In genomic region chr4:87117051-87117729, GRCh38 we compare ENCODE assay signal across 11 cellular contexts.
A peak's percentile ranks its signal among the peaks of the same experiment; 100 is the strongest.
DNase-seq lines count a peak whose midpoint lies in the region; ATAC-seq and TF ChIP-seq lines count a peak whose summit lies in the region.
"Had no signal": no experiment of that assay in that cellular context is flagged by ENCODE, and none has a peak within 500 bp of the region (broad histone marks: within the 10 kb centered on the region; RNA-seq: fewer than 3 reads in every experiment).

No MANE protein-coding gene starts in this region.

- H3K4me3 Mint-ChIP-seq in osteocyte (ENCODE audit: unreplicated experiment): no peak overlapping the region
- H3K4me3 Mint-ChIP-seq: activated CD8-positive, alpha-beta memory T cell treated with anti-CD3 and anti-CD28 coated beads, Interleukin-2, amount 10 ng/mL, durations not matched to agents 7 days and 5 days; activated naive CD8-positive, alpha-beta T cell treated with anti-CD3 and anti-CD28 coated beads for 36 hours had no signal

- peak overlapping the region; percentile 69 for H3K27ac Mint-ChIP-seq in osteocyte (ENCODE audit: unreplicated experiment)
- H3K27ac Mint-ChIP-seq: activated CD8-positive, alpha-beta memory T cell treated with anti-CD3 and anti-CD28 coated beads, Interleukin-2, amount 10 ng/mL, durations not matched to agents 7 days and 5 days; activated naive CD8-positive, alpha-beta T cell treated with anti-CD3 and anti-CD28 coated beads for 36 hours had no signal

- WGBS in heart left ventricle, 4 donors: 54 to 66% (median 62%) methylated on average over 8 of the region's 8 CpGs
- 61% methylated on average over 8 of the region's 8 CpGs for WGBS in right cardiac atrium

- no peak for DNase-seq in heart left ventricle
- no peak for DNase-seq in Right ventricle myocardium inferior (ENCODE audit: missing footprints)
- no peak for DNase-seq in right cardiac atrium
- no peak for DNase-seq in osteocyte (ENCODE audit: extremely low spot score, unreplicated experiment)
- no peak for DNase-seq in NCI-H510A (lab: John Stamatoyannopoulos, UW)
- DNase-seq in SHP77 (lab: John Stamatoyannopoulos, UW): no peak
- no peak for DNase-seq in T1000 (lab: John Stamatoyannopoulos, UW)
- DNase-seq: activated CD8-positive, alpha-beta memory T cell treated with anti-CD3 and anti-CD28 coated beads, Interleukin-2, amount 10 ng/mL, durations not matched to agents 7 days and 5 days; activated naive CD8-positive, alpha-beta T cell treated with anti-CD3 and anti-CD28 coated beads for 36 hours had no signal

- no peaks in the 10 kb centered on the region for H3K9me3 ChIP-seq in heart left ventricle
- H3K9me3 ChIP-seq in right cardiac atrium (ENCODE audit: control insufficient read depth, low read length): no peaks in the 10 kb centered on the region
- H3K9me3 ChIP-seq: A549 had no signal

- H3K9me3 Mint-ChIP-seq in osteocyte (ENCODE audit: unreplicated experiment): no peaks in the 10 kb centered on the region
- H3K9me3 Mint-ChIP-seq: activated naive CD8-positive, alpha-beta T cell treated with anti-CD3 and anti-CD28 coated beads for 36 hours had no signal

- H3K36me3 ChIP-seq in heart left ventricle: peaks cover 0 to 89% (median 63%) of the 10 kb centered on the region in 9 donors

- intact Hi-C loops in heart left ventricle (cut with DNase I): no loop called here
- intact Hi-C loops in Right ventricle myocardium inferior (cut with DNase I): no loop called here
- intact Hi-C loops in right cardiac atrium (cut with DNase I): no loop called here

- TF ChIP-seq POLR2A in heart left ventricle (IDR thresholded peaks at IDR 0.05): no peak

- TF ChIP-seq CTCF in heart left ventricle (IDR thresholded peaks at IDR 0.05) (no peak), osteocyte (IDR thresholded peaks at IDR 0.05) (no peak)

- peak in 1 of 4 donors; percentile 2 for ATAC-seq in heart left ventricle
- ATAC-seq in Right ventricle myocardium inferior: no peak
- ATAC-seq in right cardiac atrium: no peak
- no peak for ATAC-seq in HG02571 (IDR thresholded peaks at IDR 0.05; ENCODE audit: unreplicated experiment)
- ATAC-seq: A549; activated CD8-positive, alpha-beta memory T cell treated with anti-CD3 and anti-CD28 coated beads, Interleukin-2, amount 10 ng/mL, durations not matched to agents 7 days and 5 days had no signal

- no peaks in the 10 kb centered on the region for H3K27me3 Mint-ChIP-seq in osteocyte (ENCODE audit: unreplicated experiment)
- H3K27me3 Mint-ChIP-seq: activated CD8-positive, alpha-beta memory T cell treated with anti-CD3 and anti-CD28 coated beads, Interleukin-2, amount 10 ng/mL, durations not matched to agents 7 days and 5 days; activated naive CD8-positive, alpha-beta T cell treated with anti-CD3 and anti-CD28 coated beads for 36 hours had no signal

- H3K4me1 Mint-ChIP-seq in osteocyte (ENCODE audit: unreplicated experiment): peaks cover 74% of the 10 kb centered on the region

- H3K27me3 ChIP-seq in heart left ventricle (no peaks in the 10 kb centered on the region), right cardiac atrium (ENCODE audit: control insufficient read depth, insufficient read depth) (no peaks in the 10 kb centered on the region)

- H3K27ac ChIP-seq in heart left ventricle (peak overlapping the region in 10 of 12 donors; percentile 22 to 86 (median 43)), right cardiac atrium (ENCODE audit: low read length) (peak overlapping the region; percentile 70)
- H3K27ac ChIP-seq: A549 had no signal

- H3K4me3 ChIP-seq in heart left ventricle (no peak overlapping the region), right cardiac atrium (ENCODE audit: low read length) (no peak overlapping the region)
- H3K4me3 ChIP-seq: A549 had no signal

- peaks cover 22% of the 10 kb centered on the region for H3K36me3 Mint-ChIP-seq in osteocyte (ENCODE audit: unreplicated experiment)

- H3K4me1 ChIP-seq in heart left ventricle: peaks cover 0 to 59% (median 42%) of the 10 kb centered on the region in 12 donors
- peaks cover 15% of the 10 kb centered on the region for H3K4me1 ChIP-seq in right cardiac atrium (ENCODE audit: control insufficient read depth, insufficient read depth, low read length)
- H3K4me1 ChIP-seq: A549 had no signal
